ENCODE assay signal across 10 cellular contexts in genomic region chr1:51792864-51793263, GRCh38.
DNase-seq lines count a peak whose midpoint lies in the region; ATAC-seq and TF ChIP-seq lines count a peak whose summit lies in the region.
"Had no signal": no experiment of that assay in that cellular context is flagged by ENCODE, and none has a peak within 500 bp of the region (broad histone marks: within the 10 kb centered on the region; RNA-seq: fewer than 3 reads in every experiment).

No MANE protein-coding gene starts in this region.

- no peak overlapping the region for H2AFZ ChIP-seq in mammary epithelial cell (ENCODE audit: low read depth, low read length)

- no peaks in the 10 kb centered on the region for H3K9me3 Mint-ChIP-seq in activated T-helper 1 cell treated with anti-CD3 and anti-CD28 coated beads, Interleukin-12 subunit alpha, Interleukin-12 subunit beta, Interleukin-2, Interleukin-4 antibody, amounts not matched to agents 30 ng/mL and 10 ng/mL and 1 ng/mL, durations not matched to agents 14 hours and 24 hours and 36 hours

- 93% methylated on average over 1 of the region's 1 CpG for WGBS in mammary epithelial cell (ENCODE audit: low coverage, missing lambda C conversion rate)

- no peak overlapping the region for H3K4me2 ChIP-seq in mammary epithelial cell (ENCODE audit: insufficient read depth, low read depth, low read length)

- H3K9me3 ChIP-seq in mammary epithelial cell (replicated peaks; ENCODE audit: insufficient read depth, low read length) (no peaks in the 10 kb centered on the region), breast epithelium (no peaks in the 10 kb centered on the region), cardiac muscle cell (ENCODE audit: low read depth) (no peaks in the 10 kb centered on the region), upper lobe of right lung (no peaks in the 10 kb centered on the region)

- H4K20me1 ChIP-seq in mammary epithelial cell (ENCODE audit: insufficient read depth, low read length): no peaks in the 10 kb centered on the region

- no peak for TF ChIP-seq CTCF in mammary epithelial cell (conservative IDR thresholded peaks at IDR 0.05 in 1 of 2, IDR thresholded peaks at IDR 0.05 in 1 of 2; ENCODE audit: extremely low read depth in 1 of 2, insufficient read depth in 1 of 2, low read depth in 1 of 2, low read length in 2 of 2)
- TF ChIP-seq CTCF in breast epithelium (IDR thresholded peaks at IDR 0.05): no peak
- TF ChIP-seq CTCF in cardiac muscle cell (IDR thresholded peaks at IDR 0.05; ENCODE audit: low read depth, low read length): no peak
- no peak for TF ChIP-seq CTCF in upper lobe of right lung (IDR thresholded peaks at IDR 0.05)
- TF ChIP-seq CTCF in RWPE1 (conservative IDR thresholded peaks at IDR 0.05; ENCODE audit: low read depth): no peak

- no peak overlapping the region for H3K9ac ChIP-seq in mammary epithelial cell (ENCODE audit: insufficient read depth, low read length)

- peak; percentile 47 for ATAC-seq in upper lobe of right lung
- no peak for ATAC-seq in HG03457 (IDR thresholded peaks at IDR 0.05; ENCODE audit: unreplicated experiment)
- no peak for ATAC-seq in GM18867 (IDR thresholded peaks at IDR 0.05; ENCODE audit: unreplicated experiment)

- H3K27ac ChIP-seq in mammary epithelial cell (ENCODE audit: insufficient read depth, low read depth, low read length): no peak overlapping the region
- no peak overlapping the region for H3K27ac ChIP-seq in breast epithelium
- peak overlapping the region; percentile 65 for H3K27ac ChIP-seq in cardiac muscle cell
- peak overlapping the region; percentile 6 for H3K27ac ChIP-seq in upper lobe of right lung
- no peak overlapping the region for H3K27ac ChIP-seq in RWPE1
- H3K27ac ChIP-seq: SK-N-MC had no signal

- H3K4me1 ChIP-seq in mammary epithelial cell (ENCODE audit: insufficient read depth, low read length) (no peaks in the 10 kb centered on the region), breast epithelium (no peaks in the 10 kb centered on the region), cardiac muscle cell (ENCODE audit: low read depth) (no peaks in the 10 kb centered on the region), upper lobe of right lung (no peaks in the 10 kb centered on the region)

- in situ Hi-C loops in mammary epithelial cell (cut with MboI; ENCODE audit: low sequenced_read_pairs in 2 of 2): no loop called here

- H3K27me3 ChIP-seq in mammary epithelial cell (ENCODE audit: insufficient read depth, low read length) (no peaks in the 10 kb centered on the region), breast epithelium (no peaks in the 10 kb centered on the region), cardiac muscle cell (no peaks in the 10 kb centered on the region), upper lobe of right lung (no peaks in the 10 kb centered on the region)

- DNase-seq in mammary epithelial cell (peak; percentile 44), breast epithelium (ENCODE audit: low spot score in 2 of 2) (no peak), cardiac muscle cell (ENCODE audit: low read depth in 1 of 2, low spot score in 1 of 2) (peak in 1 of 2 donors; percentile 50), upper lobe of right lung (no peak), RWPE1 (ENCODE audit: low spot score) (no peak)
- no peak for DNase-seq in activated T-helper 1 cell treated with anti-CD3 and anti-CD28 coated beads, Interleukin-12 subunit alpha, Interleukin-12 subunit beta, Interleukin-2, Interleukin-4 antibody, amounts not matched to agents 30 ng/mL and 10 ng/mL and 1 ng/mL, durations not matched to agents 14 hours and 24 hours and 36 hours (ENCODE audit: low spot score)
- DNase-seq: Karpas-422 had no signal

- dilution Hi-C loops in mammary epithelial cell (cut with HindIII; ENCODE audit: low sequenced_read_pairs): no loop called here

- BruUV-seq in mammary epithelial cell (replicated peaks; lab: Mats Ljungman, UMichigan): no TSS peak

- POLR2A ChIA-PET in RWPE1 (lab: Yijun Ruan, JAX; ENCODE audit: low non-redundant PET): no interaction called here

- no peak overlapping the region for H3K4me3 Mint-ChIP-seq in activated T-helper 1 cell treated with anti-CD3 and anti-CD28 coated beads, Interleukin-12 subunit alpha, Interleukin-12 subunit beta, Interleukin-2, Interleukin-4 antibody, amounts not matched to agents 30 ng/mL and 10 ng/mL and 1 ng/mL, durations not matched to agents 14 hours and 24 hours and 36 hours

- H3K36me3 ChIP-seq in mammary epithelial cell (ENCODE audit: insufficient read depth, low read length) (peaks cover 36% of the 10 kb centered on the region), breast epithelium (peaks cover 17% of the 10 kb centered on the region), cardiac muscle cell (peaks cover 49% of the 10 kb centered on the region), upper lobe of right lung (peaks cover 92% of the 10 kb centered on the region)

- H3K79me2 ChIP-seq in mammary epithelial cell (ENCODE audit: insufficient read depth, low read length): no peaks in the 10 kb centered on the region

- H3K4me1 Mint-ChIP-seq in activated T-helper 1 cell treated with anti-CD3 and anti-CD28 coated beads, Interleukin-12 subunit alpha, Interleukin-12 subunit beta, Interleukin-2, Interleukin-4 antibody, amounts not matched to agents 30 ng/mL and 10 ng/mL and 1 ng/mL, durations not matched to agents 14 hours and 24 hours and 36 hours (ENCODE audit: low read depth): peaks cover 24% of the 10 kb centered on the region

- no peaks in the 10 kb centered on the region for H3K27me3 Mint-ChIP-seq in activated T-helper 1 cell treated with anti-CD3 and anti-CD28 coated beads, Interleukin-12 subunit alpha, Interleukin-12 subunit beta, Interleukin-2, Interleukin-4 antibody, amounts not matched to agents 30 ng/mL and 10 ng/mL and 1 ng/mL, durations not matched to agents 14 hours and 24 hours and 36 hours (ENCODE audit: insufficient read depth)

- intact Hi-C loops in mammary epithelial cell (cut with micrococcal nuclease): no loop called here
- intact Hi-C loops in breast epithelium (cut with DNase I; ENCODE audit: low total_unique reads): no loop called here
- intact Hi-C loops in activated T-helper 1 cell treated with anti-CD3 and anti-CD28 coated beads, Interleukin-12 subunit alpha, Interleukin-12 subunit beta, Interleukin-2, Interleukin-4 antibody, amounts not matched to agents 30 ng/mL and 10 ng/mL and 1 ng/mL, durations not matched to agents 14 hours and 24 hours and 36 hours (cut with micrococcal nuclease): no loop called here
- intact Hi-C loops in upper lobe of right lung (cut with DNase I): no loop called here

- CTCF ChIA-PET in mammary epithelial cell (lab: Charles Lee; ENCODE audit: low non-redundant PET): no interaction called here
- CTCF ChIA-PET in RWPE1 (lab: Yijun Ruan, JAX): no interaction called here

- H3K36me3 Mint-ChIP-seq in activated T-helper 1 cell treated with anti-CD3 and anti-CD28 coated beads, Interleukin-12 subunit alpha, Interleukin-12 subunit beta, Interleukin-2, Interleukin-4 antibody, amounts not matched to agents 30 ng/mL and 10 ng/mL and 1 ng/mL, durations not matched to agents 14 hours and 24 hours and 36 hours (ENCODE audit: low read depth): peaks cover 61% of the 10 kb centered on the region

- no peak for TF ChIP-seq POLR2A in breast epithelium (IDR thresholded peaks at IDR 0.05)

- H3K4me3 ChIP-seq in mammary epithelial cell (replicated peaks in 1 of 3; ENCODE audit: insufficient read depth in 1 of 3, low read depth in 2 of 3, low read length in 3 of 3) (no peak overlapping the region), breast epithelium (no peak overlapping the region), cardiac muscle cell (no peak overlapping the region), upper lobe of right lung (no peak overlapping the region)
- H3K4me3 ChIP-seq: SK-N-MC had no signal

- H3K27ac Mint-ChIP-seq in activated T-helper 1 cell treated with anti-CD3 and anti-CD28 coated beads, Interleukin-12 subunit alpha, Interleukin-12 subunit beta, Interleukin-2, Interleukin-4 antibody, amounts not matched to agents 30 ng/mL and 10 ng/mL and 1 ng/mL, durations not matched to agents 14 hours and 24 hours and 36 hours: peak overlapping the region; percentile 46

Comparison
In these comparisons a context has a peak if more than half of its experiments do, and no peak if none do; other contexts are left out.
1. H3K27ac ChIP-seq: peak in cardiac muscle cell (single experiment) and upper lobe of right lung (single experiment); none in mammary epithelial cell (single experiment), breast epithelium (0 of 2) and RWPE1 (single experiment).